15 cellular contexts compared by ENCODE assay signal in the genomic region with DNA sequence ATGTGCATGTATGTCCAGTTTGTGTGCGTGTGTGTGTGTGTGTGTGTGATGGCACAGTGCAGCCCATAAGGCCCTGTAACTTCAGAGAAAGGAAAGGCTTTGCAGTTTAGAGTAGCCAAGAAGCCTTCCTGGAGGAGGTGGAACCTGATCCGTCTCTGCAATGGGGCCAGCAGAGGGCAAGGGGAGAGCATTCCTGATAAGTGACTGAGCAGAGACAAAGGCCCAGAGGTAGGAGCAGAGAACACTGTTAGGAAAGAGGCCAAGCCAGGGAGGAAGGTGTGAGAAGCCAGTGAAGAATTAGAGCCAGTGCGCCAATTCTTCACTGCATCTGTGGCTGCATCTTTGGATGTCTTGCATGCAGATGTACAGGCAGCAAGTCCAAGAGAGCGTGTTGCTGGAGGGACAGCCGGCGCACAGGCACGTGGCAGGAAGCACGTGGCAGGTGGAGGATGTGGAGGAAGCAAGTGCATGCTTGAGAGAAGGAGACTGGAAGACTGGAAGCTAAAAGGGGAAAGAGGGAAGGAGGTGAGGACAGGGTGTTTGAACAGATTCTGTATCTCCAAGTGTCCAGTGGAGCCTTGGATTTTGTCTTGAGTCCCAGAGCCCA.
DNase-seq lines count a peak whose midpoint lies in the region; FAIRE-seq and TF ChIP-seq lines count a peak whose summit lies in the region.
"Had no signal": no experiment of that assay in that cellular context is flagged by ENCODE, and none has a peak within 500 bp of the region (broad histone marks: within the 10 kb centered on the region; RNA-seq: fewer than 3 reads in every experiment).

No MANE protein-coding gene starts in this region.

- no peak overlapping the region for H3K56ac ChIP-seq in H9 (ENCODE audit: insufficient read length, low read depth, low read length)

- H3K4me1 Mint-ChIP-seq in H9 = peaks cover 14 to 17% of the 10 kb centered on the region in 2 experiments

- H3K27ac ChIP-seq in BLaER1 = no peak overlapping the region
- H3K27ac ChIP-seq in H9 (ENCODE audit: insufficient read length, low read depth, low read length) = no peak overlapping the region

- no peak overlapping the region for H4K91ac ChIP-seq in H9 (ENCODE audit: insufficient read length, low read depth, low read length)

- H3K79me1 ChIP-seq in H9 (ENCODE audit: insufficient read depth, low read depth, low read length, poor library complexity, severe bottlenecking) = no peaks in the 10 kb centered on the region

- H3K23me2 ChIP-seq in H9 (ENCODE audit: insufficient read length, low read depth, low read length, poor library complexity, severe bottlenecking) = no peaks in the 10 kb centered on the region

- H3K4me2 ChIP-seq in BLaER1 (peak overlapping the region; percentile 31; the same call in 1 of the 2 replicates), H9 (ENCODE audit: insufficient read depth, insufficient read length, low read length) (no peak overlapping the region)

- no peak for FAIRE-seq in RCC 7860 (lab: Jason Lieb, UNC)
- FAIRE-seq: frontal cortex had no signal

- no peak overlapping the region for H4K5ac ChIP-seq in H9 (ENCODE audit: insufficient read length, low read depth, low read length)

- no peak overlapping the region; the same call in 1 of the 2 replicates for H3K14ac ChIP-seq in H9 (ENCODE audit: insufficient read depth, low read length)

- peak overlapping the region in 2 of 3 experiments; percentile 22 to 84; a peak in 3 of 7 replicates for H3K27ac Mint-ChIP-seq in H9
- H3K27ac Mint-ChIP-seq: stimulated activated memory B cell treated with anti-CD40 and anti-IgM and Interleukin-4, amounts not matched to agents 10 μg/mL and 1 μg/mL and 100 μg/mL, for 72 hours had no signal

- no peaks in the 10 kb centered on the region for H3K9me3 Mint-ChIP-seq in H9
- H3K9me3 Mint-ChIP-seq: activated T-cell treated with anti-CD3 and anti-CD28 coated beads, Interleukin-2, amount 50 U/mL, for 4 hours; stimulated activated memory B cell treated with anti-CD40 and anti-IgM and Interleukin-4, amounts not matched to agents 10 μg/mL and 1 μg/mL and 100 μg/mL, for 72 hours had no signal

- H2AK5ac ChIP-seq in H9 (ENCODE audit: insufficient read length, low read length) = no peak overlapping the region

- no peaks in the 10 kb centered on the region for H3K36me3 Mint-ChIP-seq in H9 (ENCODE audit: insufficient read depth in 1 of 3, low read depth in 3 of 3)
- H3K36me3 Mint-ChIP-seq: stimulated activated memory B cell treated with anti-CD40 and anti-IgM and Interleukin-4, amounts not matched to agents 10 μg/mL and 1 μg/mL and 100 μg/mL, for 72 hours had no signal

- H3T11ph ChIP-seq in H9 (ENCODE audit: low read length) = no peak overlapping the region

- H3K4me3 Mint-ChIP-seq in H9 = no peak overlapping the region
- H3K4me3 Mint-ChIP-seq: activated T-cell treated with anti-CD3 and anti-CD28 coated beads, Interleukin-2, amount 50 U/mL, for 4 hours; stimulated activated memory B cell treated with anti-CD40 and anti-IgM and Interleukin-4, amounts not matched to agents 10 μg/mL and 1 μg/mL and 100 μg/mL, for 72 hours had no signal

- H2BK120ac ChIP-seq in H9 (ENCODE audit: low read depth, low read length, poor library complexity, severe bottlenecking) = no peak overlapping the region

- no peak overlapping the region for H4K8ac ChIP-seq in H9 (replicated peaks; ENCODE audit: insufficient read length, low read depth, low read length)

- H2BK5ac ChIP-seq in H9 (ENCODE audit: insufficient read length, low read length) = no peak overlapping the region

- no peak overlapping the region for H3K4ac ChIP-seq in H9 (ENCODE audit: low read depth, low read length)

- H3K27me3 ChIP-seq in BLaER1 (no peaks in the 10 kb centered on the region), H9 (ENCODE audit: insufficient read depth, low read length) (no peaks in the 10 kb centered on the region), HAP-1 (ENCODE audit: low read depth) (no peaks in the 10 kb centered on the region)
- H3K27me3 ChIP-seq: BE2C had no signal

- H3K27me3 Mint-ChIP-seq in H9 (ENCODE audit: low read depth) = no peaks in the 10 kb centered on the region; the same call in 1 of the 2 replicates
- H3K27me3 Mint-ChIP-seq: stimulated activated memory B cell treated with anti-CD40 and anti-IgM and Interleukin-4, amounts not matched to agents 10 μg/mL and 1 μg/mL and 100 μg/mL, for 72 hours had no signal

- H3K36me3 ChIP-seq in BLaER1 (no peaks in the 10 kb centered on the region; the same call in 1 of the 2 replicates), HAP-1 (replicated peaks) (no peaks in the 10 kb centered on the region)
- H3K36me3 ChIP-seq: BE2C had no signal

- H3K23ac ChIP-seq in H9 (ENCODE audit: insufficient read length, low read depth, low read length) = no peak overlapping the region

- H4K20me1 ChIP-seq in BLaER1 = 0 out of 2 replicates have a peak, but pooled peaks cover 7% of the 10 kb centered on the region
- H4K20me1 ChIP-seq in H9 (ENCODE audit: control insufficient read depth, insufficient read depth, insufficient read length) = no peaks in the 10 kb centered on the region

- no CpG with 5 or more reads among the region's 8 CpGs for WGBS in H9 (ENCODE audit: extremely low coverage, insufficient read length, low lambda C conversion rate)

- H3K9me3 ChIP-seq in BLaER1 = no peaks in the 10 kb centered on the region
- no peaks in the 10 kb centered on the region for H3K9me3 ChIP-seq in H9 (ENCODE audit: control insufficient read depth, low read depth, low read length)
- no peaks in the 10 kb centered on the region for H3K9me3 ChIP-seq in HAP-1
- H3K9me3 ChIP-seq: BE2C had no signal

- no peak overlapping the region for H2AFZ ChIP-seq in H9 (ENCODE audit: low read length)

- no peaks in the 10 kb centered on the region for H3K79me2 ChIP-seq in H9 (ENCODE audit: insufficient read depth, low read length)

- no peak overlapping the region for H2BK12ac ChIP-seq in H9 (ENCODE audit: insufficient read length, low read depth, low read length)

- no peak overlapping the region for H2BK20ac ChIP-seq in H9 (ENCODE audit: low read depth, low read length, poor library complexity, severe bottlenecking)

- H2BK15ac ChIP-seq in H9 (ENCODE audit: low read depth, low read length) = no peak overlapping the region

- no peak overlapping the region for H3K18ac ChIP-seq in H9 (ENCODE audit: insufficient read length, low read depth, low read length)

- TF ChIP-seq CTCF in H9 (conservative IDR thresholded peaks at IDR 0.05) (peak; percentile 24; the same call in 1 of the 3 replicates), astrocyte of the spinal cord (IDR thresholded peaks at IDR 0.05; ENCODE audit: low read depth, low read length) (no peak)

- peak; percentile 67 for DNase-seq in H9
- DNase-seq in astrocyte of the spinal cord (ENCODE audit: low read depth, low spot score) = peak; percentile 25
- DNase-seq in kidney tubule cell (ENCODE audit: low spot score) = peak; percentile 39
- no peak for DNase-seq in GM19240 (ENCODE audit: insufficient read length, low spot score)
- DNase-seq in RCC 7860 (ENCODE audit: low spot score) = no peak
- no peak for DNase-seq in HAP-1 (ENCODE audit: low spot score in 2 of 2)
- no peak for DNase-seq in NCI-H1105 treated with DMSO at 0.1 percent for 48 hours (lab: John Stamatoyannopoulos, UW)
- DNase-seq: activated CD4-positive, alpha-beta T cell treated with anti-CD3 and anti-CD28 coated beads for 4 hours; activated T-cell treated with anti-CD3 and anti-CD28 coated beads, Interleukin-2, amount 50 U/mL, for 4 hours; BE2C; DND-41; stimulated activated CD4-positive, alpha-beta T cell treated with anti-CD3 and anti-CD28 coated beads, Interleukin-4, amount 100 ng/mL, for 24 hours had no signal

- H3K9ac ChIP-seq in BLaER1 (no peak overlapping the region), H9 (ENCODE audit: extremely low read depth, insufficient read length, low read length) (no peak overlapping the region)

- H3K4me3 ChIP-seq in BLaER1 (no peak overlapping the region), astrocyte of the spinal cord (ENCODE audit: low read depth, low read length) (no peak overlapping the region), HAP-1 (no peak overlapping the region)

- peaks cover 21% of the 10 kb centered on the region for H3K4me1 ChIP-seq in BLaER1
- H3K4me1 ChIP-seq in H9 (ENCODE audit: insufficient read depth, low read length) = peaks cover 5% of the 10 kb centered on the region; the same call in 1 of the 2 replicates
- H3K4me1 ChIP-seq in HAP-1 = no peaks in the 10 kb centered on the region
- H3K4me1 ChIP-seq: BE2C had no signal

- in situ Hi-C loops in astrocyte of the spinal cord (cut with HindIII; ENCODE audit: low sequenced_read_pairs) (no loop called here), HAP-1 (cut with MboI; ENCODE audit: low sequenced_read_pairs) (no loop called here)

Comparison
In these comparisons a context has a peak if more than half of its experiments do, and no peak if none do; other contexts are left out.
1. DNase-seq: peak in H9 (single experiment), astrocyte of the spinal cord (single experiment) and kidney tubule cell (single experiment); none in GM19240 (single experiment), RCC 7860 (single experiment), HAP-1 (0 of 2) and NCI-H1105 treated with DMSO at 0.1 percent for 48 hours (single experiment).